In genomic region chr10:6269953-6270867, GRCh38 we compare ENCODE assay signal across 8 cellular contexts.
DNase-seq lines count a peak whose midpoint lies in the region; ATAC-seq and TF ChIP-seq lines count a peak whose summit lies in the region.

No MANE protein-coding gene starts in this region.

- H3K9me3 ChIP-seq in breast epithelium (no peaks in the 10 kb centered on the region), A673 (ENCODE audit: low read depth, low read length, poor library complexity, severe bottlenecking) (no peaks in the 10 kb centered on the region)

- H3K36me3 ChIP-seq in breast epithelium (no peaks in the 10 kb centered on the region), A673 (ENCODE audit: insufficient read depth, low read length, poor library complexity, severe bottlenecking) (no peaks in the 10 kb centered on the region)

- H3K27ac ChIP-seq in breast epithelium (peak overlapping the region in 1 of 2 donors; percentile 3), A673 (ENCODE audit: low read depth, low read length, poor library complexity, severe bottlenecking) (no peak overlapping the region)

- H3K4me1 Mint-ChIP-seq in MCF 10A (ENCODE audit: insufficient read depth, unreplicated experiment) (no peaks in the 10 kb centered on the region), IgD-negative memory B cell (peaks cover 13 to 24% (median 22%) of the 10 kb centered on the region in 3 donors), nephron progenitor cell (peaks cover 54% of the 10 kb centered on the region)
- peaks cover 77% of the 10 kb centered on the region for H3K4me1 Mint-ChIP-seq in activated T-cell treated with anti-CD3 and anti-CD28 coated beads, Interleukin-2, amount 50 U/mL, for 24 hours (ENCODE audit: low read depth)

- no peak overlapping the region for H3K4me3 Mint-ChIP-seq in MCF 10A (ENCODE audit: unreplicated experiment)
- H3K4me3 Mint-ChIP-seq in IgD-negative memory B cell, result peak overlapping the region in 2 of 4 donors; percentile 6 to 44
- H3K4me3 Mint-ChIP-seq in activated T-cell treated with anti-CD3 and anti-CD28 coated beads, Interleukin-2, amount 50 U/mL, for 24 hours, result peak overlapping the region; percentile 33
- H3K4me3 Mint-ChIP-seq in nephron progenitor cell, result no peak overlapping the region

- H3K27ac Mint-ChIP-seq in MCF 10A (ENCODE audit: low read depth, unreplicated experiment), result no peak overlapping the region
- H3K27ac Mint-ChIP-seq in IgD-negative memory B cell, result peak overlapping the region in 2 of 3 donors; percentile 50 to 58
- H3K27ac Mint-ChIP-seq in activated T-cell treated with anti-CD3 and anti-CD28 coated beads, Interleukin-2, amount 50 U/mL, for 24 hours, result peak overlapping the region; percentile 95
- peak overlapping the region; percentile 97 for H3K27ac Mint-ChIP-seq in nephron progenitor cell

- TF ChIP-seq POLR2A in breast epithelium (IDR thresholded peaks at IDR 0.05), result no peak

- BruUV-seq in MCF 10A (replicated peaks; lab: Mats Ljungman, UMichigan) (no TSS peak), A673 (replicated peaks; lab: Mats Ljungman, UMichigan) (no TSS peak)

- ATAC-seq in Right ventricle myocardium inferior, result no peak

- H3K4me3 ChIP-seq in breast epithelium, result no peak overlapping the region
- no peak overlapping the region for H3K4me3 ChIP-seq in A673 (ENCODE audit: low read depth, low read length, poor library complexity, severe bottlenecking)

- TF ChIP-seq CTCF in MCF 10A (IDR thresholded peaks at IDR 0.05; ENCODE audit: unreplicated experiment) (no peak), breast epithelium (IDR thresholded peaks at IDR 0.05) (no peak), nephron progenitor cell (IDR thresholded peaks at IDR 0.05) (no peak), A673 (conservative IDR thresholded peaks at IDR 0.05; ENCODE audit: low read depth, low read length) (no peak)

- DNase-seq in MCF 10A (ENCODE audit: unreplicated experiment) (peak; percentile 67), breast epithelium (ENCODE audit: low spot score in 2 of 2) (no peak), nephron progenitor cell (no peak), A673 (ENCODE audit: low spot score) (no peak), NCI-H226 (no peak), Right ventricle myocardium inferior (ENCODE audit: missing footprints) (no peak)
- peak; percentile 74 for DNase-seq in activated T-cell treated with anti-CD3 and anti-CD28 coated beads, Interleukin-2, amount 50 U/mL, for 24 hours

- POLR2A ChIA-PET in MCF 10A (lab: Yijun Ruan, JAX), result no interaction called here
- POLR2A ChIA-PET in A673 (lab: Charles Lee; ENCODE audit: low non-redundant PET), result no interaction called here

- CTCF ChIA-PET in MCF 10A (lab: Yijun Ruan, JAX) (interaction anchor here (0.6 kb wide), 1 partner anchor 986 kb away, joined by 3 read pairs; no protein-coding TSS in a partner anchor), A673 (lab: Charles Lee) (no interaction called here)

- H3K36me3 Mint-ChIP-seq in MCF 10A (ENCODE audit: insufficient read depth, unreplicated experiment), result peaks cover 5% of the 10 kb centered on the region
- peaks cover 4% of the 10 kb centered on the region for H3K36me3 Mint-ChIP-seq in IgD-negative memory B cell
- H3K36me3 Mint-ChIP-seq in activated T-cell treated with anti-CD3 and anti-CD28 coated beads, Interleukin-2, amount 50 U/mL, for 24 hours (ENCODE audit: low read depth), result peaks cover 6% of the 10 kb centered on the region
- no peaks in the 10 kb centered on the region for H3K36me3 Mint-ChIP-seq in nephron progenitor cell (ENCODE audit: low read depth)

- H3K27me3 Mint-ChIP-seq in MCF 10A (ENCODE audit: insufficient read depth, unreplicated experiment) (no peaks in the 10 kb centered on the region), IgD-negative memory B cell (no peaks in the 10 kb centered on the region), nephron progenitor cell (ENCODE audit: low read depth, poor library complexity) (peaks cover 3% of the 10 kb centered on the region)
- no peaks in the 10 kb centered on the region for H3K27me3 Mint-ChIP-seq in activated T-cell treated with anti-CD3 and anti-CD28 coated beads, Interleukin-2, amount 50 U/mL, for 24 hours

- H3K4me1 ChIP-seq in breast epithelium (no peaks in the 10 kb centered on the region), A673 (ENCODE audit: insufficient read depth, low read length, poor library complexity, severe bottlenecking) (peaks cover under 1% of the 10 kb centered on the region)

- H3K9me3 Mint-ChIP-seq in MCF 10A (ENCODE audit: unreplicated experiment), result no peaks in the 10 kb centered on the region
- no peaks in the 10 kb centered on the region for H3K9me3 Mint-ChIP-seq in IgD-negative memory B cell
- peaks cover 7% of the 10 kb centered on the region for H3K9me3 Mint-ChIP-seq in activated T-cell treated with anti-CD3 and anti-CD28 coated beads, Interleukin-2, amount 50 U/mL, for 24 hours
- H3K9me3 Mint-ChIP-seq in nephron progenitor cell, result no peaks in the 10 kb centered on the region

- H3K27me3 ChIP-seq in breast epithelium, result no peaks in the 10 kb centered on the region
- H3K27me3 ChIP-seq in A673 (replicated peaks; ENCODE audit: insufficient read depth, low read depth, low read length, poor library complexity), result no peaks in the 10 kb centered on the region

- intact Hi-C loops in MCF 10A (cut with micrococcal nuclease) (no loop called here), breast epithelium (cut with DNase I; ENCODE audit: low total_unique reads) (no loop called here), A673 (cut with micrococcal nuclease; ENCODE audit: unreplicated experiment) (no loop called here), Right ventricle myocardium inferior (cut with DNase I) (no loop called here)

Comparison
In these comparisons a context has a peak if more than half of its experiments do, and no peak if none do; other contexts are left out.
1. DNase-seq: peak in MCF 10A (single experiment) and activated T-cell treated with anti-CD3 and anti-CD28 coated beads, Interleukin-2, amount 50 U/mL, for 24 hours (single experiment); none in breast epithelium (0 of 2), nephron progenitor cell (single experiment), A673 (single experiment), NCI-H226 (single experiment) and Right ventricle myocardium inferior (single experiment).